In genomic region chr15:35088329-35088728, GRCh38 we compare ENCODE assay signal across 2 cellular contexts.
TF ChIP-seq lines count a peak whose summit lies in the region.

No MANE protein-coding gene starts in this region.

TF ChIP-seq in liver, 16 proteins besides CTCF, POLR2A, EP300 and RAD21 (continued from another document):
- TF ChIP-seq, protein P1, sequence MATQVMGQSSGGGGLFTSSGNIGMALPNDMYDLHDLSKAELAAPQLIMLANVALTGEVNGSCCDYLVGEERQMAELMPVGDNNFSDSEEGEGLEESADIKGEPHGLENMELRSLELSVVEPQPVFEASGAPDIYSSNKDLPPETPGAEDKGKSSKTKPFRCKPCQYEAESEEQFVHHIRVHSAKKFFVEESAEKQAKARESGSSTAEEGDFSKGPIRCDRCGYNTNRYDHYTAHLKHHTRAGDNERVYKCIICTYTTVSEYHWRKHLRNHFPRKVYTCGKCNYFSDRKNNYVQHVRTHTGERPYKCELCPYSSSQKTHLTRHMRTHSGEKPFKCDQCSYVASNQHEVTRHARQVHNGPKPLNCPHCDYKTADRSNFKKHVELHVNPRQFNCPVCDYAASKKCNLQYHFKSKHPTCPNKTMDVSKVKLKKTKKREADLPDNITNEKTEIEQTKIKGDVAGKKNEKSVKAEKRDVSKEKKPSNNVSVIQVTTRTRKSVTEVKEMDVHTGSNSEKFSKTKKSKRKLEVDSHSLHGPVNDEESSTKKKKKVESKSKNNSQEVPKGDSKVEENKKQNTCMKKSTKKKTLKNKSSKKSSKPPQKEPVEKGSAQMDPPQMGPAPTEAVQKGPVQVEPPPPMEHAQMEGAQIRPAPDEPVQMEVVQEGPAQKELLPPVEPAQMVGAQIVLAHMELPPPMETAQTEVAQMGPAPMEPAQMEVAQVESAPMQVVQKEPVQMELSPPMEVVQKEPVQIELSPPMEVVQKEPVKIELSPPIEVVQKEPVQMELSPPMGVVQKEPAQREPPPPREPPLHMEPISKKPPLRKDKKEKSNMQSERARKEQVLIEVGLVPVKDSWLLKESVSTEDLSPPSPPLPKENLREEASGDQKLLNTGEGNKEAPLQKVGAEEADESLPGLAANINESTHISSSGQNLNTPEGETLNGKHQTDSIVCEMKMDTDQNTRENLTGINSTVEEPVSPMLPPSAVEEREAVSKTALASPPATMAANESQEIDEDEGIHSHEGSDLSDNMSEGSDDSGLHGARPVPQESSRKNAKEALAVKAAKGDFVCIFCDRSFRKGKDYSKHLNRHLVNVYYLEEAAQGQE (IDR thresholded peaks at IDR 0.05): no peak
- TF ChIP-seq FOXA2 (IDR thresholded peaks at IDR 0.05) (no peak), ATF3 (IDR thresholded peaks at IDR 0.05) (peak; percentile 33), TAF1 (conservative IDR thresholded peaks at IDR 0.05) (no peak), RXRA (IDR thresholded peaks at IDR 0.05) (peak; percentile 65 to 79), FOXA1 (IDR thresholded peaks at IDR 0.05) (no peak), HNF4A (conservative IDR thresholded peaks at IDR 0.05) (peak; percentile 41 to 43), NR2F2 (IDR thresholded peaks at IDR 0.05) (no peak), YY1 (IDR thresholded peaks at IDR 0.05) (peak; percentile 23)

TF ChIP-seq in HepG2, 621 proteins besides CTCF, POLR2A, EP300 and RAD21 (continued from another document):
- TF ChIP-seq NR3C1 (CRISPR knock-in tag; IDR thresholded peaks at IDR 0.05): no peak
- no peak for TF ChIP-seq ZNF567 (CRISPR knock-in tag; IDR thresholded peaks at IDR 0.05; ENCODE audit: borderline replicate concordance)
- TF ChIP-seq ZNF580 (CRISPR knock-in tag; IDR thresholded peaks at IDR 0.05; ENCODE audit: borderline replicate concordance, low read depth): no peak
- TF ChIP-seq STAG1 (CRISPR knock-in tag; IDR thresholded peaks at IDR 0.05): no peak
- no peak for TF ChIP-seq YEATS4 (CRISPR knock-in tag; IDR thresholded peaks at IDR 0.05; ENCODE audit: borderline replicate concordance)
- TF ChIP-seq, protein P2, sequence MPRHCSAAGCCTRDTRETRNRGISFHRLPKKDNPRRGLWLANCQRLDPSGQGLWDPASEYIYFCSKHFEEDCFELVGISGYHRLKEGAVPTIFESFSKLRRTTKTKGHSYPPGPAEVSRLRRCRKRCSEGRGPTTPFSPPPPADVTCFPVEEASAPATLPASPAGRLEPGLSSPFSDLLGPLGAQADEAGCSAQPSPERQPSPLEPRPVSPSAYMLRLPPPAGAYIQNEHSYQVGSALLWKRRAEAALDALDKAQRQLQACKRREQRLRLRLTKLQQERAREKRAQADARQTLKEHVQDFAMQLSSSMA (CRISPR knock-in tag; IDR thresholded peaks at IDR 0.05): no peak
- TF ChIP-seq ZNF7 (CRISPR knock-in tag; IDR thresholded peaks at IDR 0.05): no peak
